ENCODE assay signal across 9 cellular contexts in genomic region chr19:46984077-46985010, GRCh38. TPM values are rescaled to one million over a fixed set of nuclear protein-coding genes. Genes with fewer than 3 reads are reported as not detected.
DNase-seq lines count a peak whose midpoint lies in the region; ATAC-seq and TF ChIP-seq lines count a peak whose summit lies in the region.
"Had no signal": no experiment of that assay in that cellular context is flagged by ENCODE, and none has a peak within 500 bp of the region (broad histone marks: within the 10 kb centered on the region; RNA-seq: fewer than 3 reads in every experiment).

No MANE protein-coding gene starts in this region.

- H3K27ac ChIP-seq in right atrium auricular region (peak overlapping the region; percentile 59 to 66), uterus (peak overlapping the region; percentile 48 to 67)
- H3K27ac ChIP-seq: SJCRH30 had no signal

- DNase-seq in SIG-M5 treated with dmso at 0.1 percent for 504 hours (lab: John Stamatoyannopoulos, UW; ENCODE audit: unreplicated experiment): peak; percentile 64
- no peak for DNase-seq in SIG-M5 (lab: John Stamatoyannopoulos, UW)
- peak; percentile 24 for DNase-seq in SK-N-DZ (ENCODE audit: low spot score)
- DNase-seq in right atrium auricular region (ENCODE audit: low spot score): no peak
- DNase-seq in uterus: peak; percentile 34 to 62
- no peak for DNase-seq in NCI-H524 (lab: John Stamatoyannopoulos, UW)
- no peak for DNase-seq in NCI-H1048 (lab: John Stamatoyannopoulos, UW)
- DNase-seq: SJCRH30 had no signal

- no peak overlapping the region for H3K4me3 ChIP-seq in right atrium auricular region
- no peak overlapping the region for H3K4me3 ChIP-seq in uterus
- H3K4me3 ChIP-seq: SJCRH30 had no signal

- peaks cover 0 to 65% of the 10 kb centered on the region in 2 donors for H3K4me1 ChIP-seq in right atrium auricular region
- peaks cover 3 to 10% of the 10 kb centered on the region in 2 donors for H3K4me1 ChIP-seq in uterus
- H3K4me1 ChIP-seq: SJCRH30 had no signal

- ATAC-seq in HG03442 (IDR thresholded peaks at IDR 0.05; ENCODE audit: unreplicated experiment): no peak

- peaks cover 12% of the 10 kb centered on the region for H3K36me3 ChIP-seq in right atrium auricular region
- no peaks in the 10 kb centered on the region for H3K36me3 ChIP-seq in uterus
- H3K36me3 ChIP-seq: SJCRH30 had no signal

- no peak for TF ChIP-seq POLR2A in uterus (IDR thresholded peaks at IDR 0.05)

- no peak for TF ChIP-seq CTCF in right atrium auricular region (IDR thresholded peaks at IDR 0.05)
- TF ChIP-seq CTCF in uterus (IDR thresholded peaks at IDR 0.05): no peak

- H3K27me3 ChIP-seq in right atrium auricular region (no peaks in the 10 kb centered on the region), uterus (no peaks in the 10 kb centered on the region)
- H3K27me3 ChIP-seq: SJCRH30 had no signal

- intact Hi-C loops in uterus (cut with DNase I; ENCODE audit: low total_unique reads): no loop called here

- H3K9me3 ChIP-seq in right atrium auricular region (no peaks in the 10 kb centered on the region), uterus (no peaks in the 10 kb centered on the region)
- H3K9me3 ChIP-seq: SJCRH30 had no signal

RNA-seq across cellular contexts. Expression of gene NPAS1, which starts 35.3 kb away (rescaled TPM):
- 0.72 and 0.76 TPM in 2 replicates for polyA plus RNA-seq in SK-N-DZ (2014; cell fraction: cytosol; rRNA removed)
- polyA plus RNA-seq in SK-N-DZ (2014; cell fraction: nucleus; rRNA removed): 0.98 TPM in 1 of 2 replicates, not detected in the other
- under 1 TPM in 1 of 2 donors, not detected in 1; 0.39 TPM for total RNA-seq in right atrium auricular region
- not detected for total RNA-seq in uterus
- total RNA-seq: SJCRH30 had no signal

Comparison
In these comparisons a context has a peak if more than half of its experiments do, and no peak if none do; other contexts are left out.
1. DNase-seq: peak in SIG-M5 treated with dmso at 0.1 percent for 504 hours (single experiment), SK-N-DZ (single experiment) and uterus (2 of 2); none in SIG-M5 (single experiment), right atrium auricular region (single experiment), NCI-H524 (0 of 2) and NCI-H1048 (single experiment).